14 cellular contexts compared by ENCODE assay signal in genomic region chr9:107172979-107173347, GRCh38.
DNase-seq lines count a peak whose midpoint lies in the region; ATAC-seq and TF ChIP-seq lines count a peak whose summit lies in the region.
"Had no signal": no experiment of that assay in that cellular context is flagged by ENCODE, and none has a peak within 500 bp of the region (broad histone marks: within the 10 kb centered on the region; RNA-seq: fewer than 3 reads in every experiment).

No MANE protein-coding gene starts in this region.

- no peaks in the 10 kb centered on the region for H3K9me3 Mint-ChIP-seq in stimulated activated naive CD8-positive, alpha-beta T cell treated with anti-CD3 and anti-CD28 coated beads, Interleukin-15, amount 100 ng/mL, for 72 hours
- H3K9me3 Mint-ChIP-seq in stimulated activated effector memory CD8-positive, alpha-beta T cell treated with anti-CD3 and anti-CD28 coated beads, Interleukin-12 subunit alpha, Interleukin-12 subunit beta, amount 100 ng/mL, for 72 hours = no peaks in the 10 kb centered on the region
- H3K9me3 Mint-ChIP-seq: activated B cell treated with CpG ODN at 0.5 μM for 24 hours, mesothelial cell of epicardium had no signal

- peaks cover 21% of the 10 kb centered on the region for H3K27me3 Mint-ChIP-seq in stimulated activated naive CD8-positive, alpha-beta T cell treated with anti-CD3 and anti-CD28 coated beads, Interleukin-15, amount 100 ng/mL, for 72 hours

- TF ChIP-seq CTCF in left ventricle myocardium inferior (IDR thresholded peaks at IDR 0.05; ENCODE audit: borderline replicate concordance) = no peak
- TF ChIP-seq CTCF in suprapubic skin (IDR thresholded peaks at IDR 0.05) = no peak

- H3K9me3 ChIP-seq in left ventricle myocardium inferior (replicated peaks) (no peaks in the 10 kb centered on the region), suprapubic skin (no peaks in the 10 kb centered on the region)
- H3K9me3 ChIP-seq: HAP-1, SK-N-SH had no signal

- H3K4me3 Mint-ChIP-seq in stimulated activated naive CD8-positive, alpha-beta T cell treated with anti-CD3 and anti-CD28 coated beads, Interleukin-15, amount 100 ng/mL, for 72 hours = no peak overlapping the region
- peak overlapping the region; percentile 25 for H3K4me3 Mint-ChIP-seq in stimulated activated effector memory CD8-positive, alpha-beta T cell treated with anti-CD3 and anti-CD28 coated beads, Interleukin-12 subunit alpha, Interleukin-12 subunit beta, amount 100 ng/mL, for 72 hours
- H3K4me3 Mint-ChIP-seq: activated B cell treated with CpG ODN at 0.5 μM for 24 hours, IgD-negative memory B cell, mesothelial cell of epicardium had no signal

- H3K36me3 ChIP-seq in left ventricle myocardium inferior (no peaks in the 10 kb centered on the region), suprapubic skin (no peaks in the 10 kb centered on the region)
- H3K36me3 ChIP-seq: HAP-1 had no signal

- H3K27me3 ChIP-seq in left ventricle myocardium inferior (ENCODE audit: low read depth) (no peaks in the 10 kb centered on the region), suprapubic skin (no peaks in the 10 kb centered on the region)

- H3K4me3 ChIP-seq in left ventricle myocardium inferior = no peak overlapping the region
- no peak overlapping the region for H3K4me3 ChIP-seq in suprapubic skin
- H3K4me3 ChIP-seq: HAP-1 had no signal

- WGBS in suprapubic skin = 79% methylated on average over 6 of the region's 6 CpGs

- no peak for TF ChIP-seq POLR2A in suprapubic skin (IDR thresholded peaks at IDR 0.05)

- H3K4me1 Mint-ChIP-seq in stimulated activated naive CD8-positive, alpha-beta T cell treated with anti-CD3 and anti-CD28 coated beads, Interleukin-15, amount 100 ng/mL, for 72 hours = peaks cover 15% of the 10 kb centered on the region
- peaks cover 30% of the 10 kb centered on the region for H3K4me1 Mint-ChIP-seq in stimulated activated effector memory CD8-positive, alpha-beta T cell treated with anti-CD3 and anti-CD28 coated beads, Interleukin-12 subunit alpha, Interleukin-12 subunit beta, amount 100 ng/mL, for 72 hours
- H3K4me1 Mint-ChIP-seq: activated B cell treated with CpG ODN at 0.5 μM for 24 hours had no signal

- intact Hi-C loops in left ventricle myocardium inferior (cut with micrococcal nuclease) = no loop called here

- H3K4me1 ChIP-seq in left ventricle myocardium inferior (peaks cover 36% of the 10 kb centered on the region), suprapubic skin (peaks cover 19% of the 10 kb centered on the region)
- H3K4me1 ChIP-seq: HAP-1 had no signal

- DNase-seq in stimulated activated naive CD8-positive, alpha-beta T cell treated with anti-CD3 and anti-CD28 coated beads, Interleukin-15, Interleukin-2, amounts not matched to agents 100 U/mL and 50 U/mL, for 24 hours = no peak
- DNase-seq in stimulated activated naive CD8-positive, alpha-beta T cell treated with anti-CD3 and anti-CD28 coated beads, Interleukin-15, amount 100 ng/mL, for 72 hours = no peak
- no peak for DNase-seq in stimulated activated effector memory CD8-positive, alpha-beta T cell treated with anti-CD3 and anti-CD28 coated beads, Interleukin-12 subunit alpha, Interleukin-12 subunit beta, amount 100 ng/mL, for 72 hours (ENCODE audit: low spot score in 2 of 2)
- DNase-seq in NCI-H2196 treated with DMSO at 0.1 percent for 48 hours (lab: John Stamatoyannopoulos, UW; ENCODE audit: unreplicated experiment) (no peak), left ventricle myocardium inferior (no peak), suprapubic skin (ENCODE audit: low spot score in 2 of 2) (no peak)
- DNase-seq: activated B cell treated with CpG ODN at 0.5 μM for 24 hours, posterior cingulate gyrus, SK-N-SH had no signal

- H3K27ac Mint-ChIP-seq in stimulated activated naive CD8-positive, alpha-beta T cell treated with anti-CD3 and anti-CD28 coated beads, Interleukin-15, amount 100 ng/mL, for 72 hours = no peak overlapping the region
- H3K27ac Mint-ChIP-seq in stimulated activated effector memory CD8-positive, alpha-beta T cell treated with anti-CD3 and anti-CD28 coated beads, Interleukin-12 subunit alpha, Interleukin-12 subunit beta, amount 100 ng/mL, for 72 hours = peak overlapping the region; percentile 70
- H3K27ac Mint-ChIP-seq: activated B cell treated with CpG ODN at 0.5 μM for 24 hours, IgD-negative memory B cell, mesothelial cell of epicardium had no signal

- H3K27ac ChIP-seq in left ventricle myocardium inferior (replicated peaks) (no peak overlapping the region), suprapubic skin (no peak overlapping the region)

- peak; percentile 10 for ATAC-seq in stimulated activated naive CD8-positive, alpha-beta T cell treated with anti-CD3 and anti-CD28 coated beads, Interleukin-15, Interleukin-2, amounts not matched to agents 100 U/mL and 50 U/mL, for 24 hours
- no peak for ATAC-seq in stimulated activated naive CD8-positive, alpha-beta T cell treated with anti-CD3 and anti-CD28 coated beads, Interleukin-15, amount 100 ng/mL, for 72 hours
- ATAC-seq in HG02588 (IDR thresholded peaks at IDR 0.05; ENCODE audit: unreplicated experiment) (peak; percentile 58), HG03342 (IDR thresholded peaks at IDR 0.05; ENCODE audit: unreplicated experiment) (peak; percentile 56)
- ATAC-seq in stimulated activated effector memory CD8-positive, alpha-beta T cell treated with anti-CD3 and anti-CD28 coated beads, Interleukin-12 subunit alpha, Interleukin-12 subunit beta, amount 100 ng/mL, for 72 hours = peak; percentile 85

- TF ChIP-seq EP300 in suprapubic skin (IDR thresholded peaks at IDR 0.05) = no peak

- H3K36me3 Mint-ChIP-seq in stimulated activated effector memory CD8-positive, alpha-beta T cell treated with anti-CD3 and anti-CD28 coated beads, Interleukin-12 subunit alpha, Interleukin-12 subunit beta, amount 100 ng/mL, for 72 hours = no peaks in the 10 kb centered on the region
- H3K36me3 Mint-ChIP-seq: IgD-negative memory B cell, mesothelial cell of epicardium had no signal
